ENCODE assay signal across 3 cellular contexts in genomic region chr5:153711755-153712154, GRCh38.
TF ChIP-seq lines count a peak whose summit lies in the region.

No MANE protein-coding gene starts in this region.

TF ChIP-seq in SK-N-SH, 30 proteins besides CTCF, POLR2A, EP300 and RAD21:
- TF ChIP-seq POLR2AphosphoS5 (IDR thresholded peaks at IDR 0.05; ENCODE audit: low read depth, low read length) (no peak), IRF3 (IDR thresholded peaks at IDR 0.05; ENCODE audit: low read depth, low read length) (no peak), TEAD4 (IDR thresholded peaks at IDR 0.05; ENCODE audit: borderline replicate concordance, insufficient read depth) (no peak)

TF ChIP-seq in SK-N-SH treated with all-trans-retinoic acid at 6 μM for 48 hours, 23 proteins besides CTCF, POLR2A, EP300 and RAD21:
- no peak for TF ChIP-seq SNAI2 (CRISPR knock-in tag; IDR thresholded peaks at IDR 0.05)
- TF ChIP-seq OSR1 (CRISPR knock-in tag; IDR thresholded peaks at IDR 0.05) = no peak

TF ChIP-seq in H1, 55 proteins besides CTCF, POLR2A, EP300 and RAD21:
- TF ChIP-seq EZH2 (IDR thresholded peaks at IDR 0.05; ENCODE audit: low read depth, low read length, severe bottlenecking) (no peak), MAX (IDR thresholded peaks at IDR 0.05) (no peak), SRF (IDR thresholded peaks at IDR 0.05; ENCODE audit: low read depth, low read length) (no peak), NRF1 (IDR thresholded peaks at IDR 0.05; ENCODE audit: low read depth, low read length) (no peak), CHD7 (IDR thresholded peaks at IDR 0.05; ENCODE audit: insufficient replicate concordance, low read length) (no peak), CBX5 (IDR thresholded peaks at IDR 0.05; ENCODE audit: low read depth, low read length) (no peak), HDAC6 (IDR thresholded peaks at IDR 0.05; ENCODE audit: low read depth, low read length) (no peak), BRCA1 (IDR thresholded peaks at IDR 0.05; ENCODE audit: low read depth, low read length) (no peak)
